ENCODE assay signal across 2 cellular contexts in genomic region chr19:340620-341385, GRCh38.
TF ChIP-seq lines count a peak whose summit lies in the region.

No MANE protein-coding gene starts in this region.

TF ChIP-seq in GM23338, 12 proteins besides CTCF, POLR2A, EP300 and RAD21:
- no peak for TF ChIP-seq EZH2phosphoT487 (IDR thresholded peaks at IDR 0.05; ENCODE audit: unreplicated experiment)
- no peak for TF ChIP-seq ETS1 (IDR thresholded peaks at IDR 0.05)
- no peak for TF ChIP-seq STAT1 (IDR thresholded peaks at IDR 0.05; ENCODE audit: unreplicated experiment)
- TF ChIP-seq ZNF331 (CRISPR knock-in tag; IDR thresholded peaks at IDR 0.05; ENCODE audit: low read depth): no peak
- no peak for TF ChIP-seq REST (IDR thresholded peaks at IDR 0.05; ENCODE audit: unreplicated experiment)
- TF ChIP-seq CREB1 (CRISPR knock-in tag; IDR thresholded peaks at IDR 0.05; ENCODE audit: low read depth): no peak
- no peak for TF ChIP-seq POLR2AphosphoS5 (IDR thresholded peaks at IDR 0.05; ENCODE audit: low read depth)
- TF ChIP-seq JUNB (IDR thresholded peaks at IDR 0.05; ENCODE audit: unreplicated experiment): no peak

TF ChIP-seq in H1, 55 proteins besides CTCF, POLR2A, EP300 and RAD21:
- no peak for TF ChIP-seq CTBP2 (IDR thresholded peaks at IDR 0.05; ENCODE audit: borderline replicate concordance, insufficient read depth, insufficient read length, low read length)
- no peak for TF ChIP-seq KDM1A (IDR thresholded peaks at IDR 0.05; ENCODE audit: borderline replicate concordance, low read length)
- no peak for TF ChIP-seq CHD1 (IDR thresholded peaks at IDR 0.05; ENCODE audit: low read depth, low read length)
